ENCODE assay signal across 9 cellular contexts in the genomic region with DNA sequence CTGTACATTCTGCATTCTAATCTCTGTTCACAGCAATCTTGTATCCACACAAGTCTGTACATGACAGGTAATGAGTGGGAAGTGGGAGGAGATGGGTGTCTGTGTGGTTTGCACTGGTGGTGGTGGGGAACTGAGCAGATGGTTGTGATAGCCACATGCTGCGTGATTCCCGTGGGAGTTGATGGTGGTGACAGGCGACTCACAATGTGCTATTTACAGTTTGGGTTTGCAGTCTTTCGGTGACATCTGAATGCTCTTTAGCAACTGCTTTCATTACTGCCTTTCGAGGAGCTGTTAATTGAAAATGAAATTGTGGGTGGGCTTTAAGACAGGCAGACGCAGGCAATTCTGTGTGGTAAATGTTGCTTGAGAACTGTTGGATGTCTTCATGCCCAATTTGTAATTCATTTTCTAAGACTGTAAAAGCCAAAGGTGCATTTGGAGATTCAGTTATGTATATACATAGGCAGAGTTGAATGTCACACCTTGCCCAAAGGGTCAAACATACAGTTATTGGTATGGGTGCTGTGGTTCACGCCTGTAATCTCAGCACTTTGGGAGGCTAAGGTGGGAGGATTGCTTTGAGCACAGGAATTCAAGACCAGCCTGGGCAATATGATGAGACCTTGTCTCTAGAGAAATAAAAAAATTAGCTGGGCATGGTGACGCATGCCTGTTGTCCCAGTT.
DNase-seq lines count a peak whose midpoint lies in the region; ATAC-seq and FAIRE-seq lines count a peak whose summit lies in the region.
"Had no signal": no experiment of that assay in that cellular context is flagged by ENCODE, and none has a peak within 500 bp of the region (broad histone marks: within the 10 kb centered on the region; RNA-seq: fewer than 3 reads in every experiment).

No MANE protein-coding gene starts in this region.

- WGBS in small intestine, 3 donors: 75 to 91% (median 77%) methylated on average over 8 of the region's 8 CpGs

- no peaks in the 10 kb centered on the region for H3K4me1 Mint-ChIP-seq in stimulated activated effector memory CD8-positive, alpha-beta T cell treated with anti-CD3 and anti-CD28 coated beads, Interleukin-12 subunit alpha, Interleukin-12 subunit beta, amount 100 ng/mL, for 72 hours

- no peak overlapping the region for H3K4me3 ChIP-seq in small intestine (ENCODE audit: low read depth in 1 of 2, low read length in 2 of 2)
- H3K4me3 ChIP-seq: upper lobe of right lung had no signal

- no peak for FAIRE-seq in small intestine (lab: Jason Lieb, UNC)

- no peaks in the 10 kb centered on the region for H3K36me3 ChIP-seq in small intestine (ENCODE audit: control insufficient read depth in 2 of 2, insufficient read depth in 2 of 2, low read length in 2 of 2)
- H3K36me3 ChIP-seq: upper lobe of right lung had no signal

- H3K9me3 Mint-ChIP-seq in stimulated activated effector memory CD8-positive, alpha-beta T cell treated with anti-CD3 and anti-CD28 coated beads, Interleukin-12 subunit alpha, Interleukin-12 subunit beta, amount 100 ng/mL, for 72 hours: no peaks in the 10 kb centered on the region

- ATAC-seq in GM21723 (IDR thresholded peaks at IDR 0.05; ENCODE audit: unreplicated experiment) (peak; percentile 88), HG03521 (IDR thresholded peaks at IDR 0.05; ENCODE audit: unreplicated experiment) (peak; percentile 78)
- ATAC-seq in stimulated activated effector memory CD8-positive, alpha-beta T cell treated with anti-CD3 and anti-CD28 coated beads, Interleukin-12 subunit alpha, Interleukin-12 subunit beta, amount 100 ng/mL, for 72 hours: peak; percentile 80
- ATAC-seq: upper lobe of right lung had no signal

- H3K4me1 ChIP-seq in small intestine (ENCODE audit: control insufficient read depth in 2 of 2, insufficient read depth in 1 of 2, low read depth in 1 of 2, low read length in 1 of 2): peaks cover 3 to 5% of the 10 kb centered on the region in 2 donors
- H3K4me1 ChIP-seq: upper lobe of right lung had no signal

- DNase-seq in NK-92 treated with Interleukin-12 subunit alpha and Interleukin-12 subunit beta, amount 100 ng/mL, for 24 hours (lab: John Stamatoyannopoulos, UW): peak; percentile 21
- DNase-seq in NK-92 (lab: John Stamatoyannopoulos, UW; ENCODE audit: unreplicated experiment) (no peak), small intestine (no peak), UCSD-AML1 (lab: John Stamatoyannopoulos, UW; ENCODE audit: unreplicated experiment) (no peak)
- DNase-seq in stimulated activated effector memory CD8-positive, alpha-beta T cell treated with anti-CD3 and anti-CD28 coated beads, Interleukin-12 subunit alpha, Interleukin-12 subunit beta, amount 100 ng/mL, for 72 hours (ENCODE audit: low spot score in 2 of 2): no peak
- DNase-seq in activated naive CD4-positive, alpha-beta T cell (lab: John Stamatoyannopoulos, UW): no peak
- DNase-seq: upper lobe of right lung had no signal

- no peaks in the 10 kb centered on the region for H3K36me3 Mint-ChIP-seq in stimulated activated effector memory CD8-positive, alpha-beta T cell treated with anti-CD3 and anti-CD28 coated beads, Interleukin-12 subunit alpha, Interleukin-12 subunit beta, amount 100 ng/mL, for 72 hours

- no peak overlapping the region for H3K27ac Mint-ChIP-seq in stimulated activated effector memory CD8-positive, alpha-beta T cell treated with anti-CD3 and anti-CD28 coated beads, Interleukin-12 subunit alpha, Interleukin-12 subunit beta, amount 100 ng/mL, for 72 hours

- H3K27me3 ChIP-seq in small intestine (ENCODE audit: control insufficient read depth in 2 of 2, insufficient read depth in 2 of 2, low read length in 2 of 2): no peaks in the 10 kb centered on the region
- H3K27me3 ChIP-seq: upper lobe of right lung had no signal

- H3K4me3 Mint-ChIP-seq in stimulated activated effector memory CD8-positive, alpha-beta T cell treated with anti-CD3 and anti-CD28 coated beads, Interleukin-12 subunit alpha, Interleukin-12 subunit beta, amount 100 ng/mL, for 72 hours: no peak overlapping the region

- no peaks in the 10 kb centered on the region for H3K9me3 ChIP-seq in small intestine (ENCODE audit: control insufficient read depth, low read depth)
- H3K9me3 ChIP-seq: upper lobe of right lung had no signal

- H3K27ac ChIP-seq in small intestine (ENCODE audit: low read depth in 1 of 2, low read length in 1 of 2): no peak overlapping the region
- H3K27ac ChIP-seq: upper lobe of right lung had no signal
